Comparison of ENCODE assay signal across 10 cellular contexts in genomic region chr12:93536766-93537515, GRCh38. TPM values are rescaled to one million over a fixed set of nuclear protein-coding genes. Genes with fewer than 3 reads are reported as not detected.
DNase-seq lines count a peak whose midpoint lies in the region; ATAC-seq, FAIRE-seq and TF ChIP-seq lines count a peak whose summit lies in the region.
"Had no signal": no experiment of that assay in that cellular context is flagged by ENCODE, and none has a peak within 500 bp of the region (broad histone marks: within the 10 kb centered on the region; RNA-seq: fewer than 3 reads in every experiment).

No MANE protein-coding gene starts in this region.

- no peak for FAIRE-seq in HepG2 (lab: Jason Lieb, UNC)
- FAIRE-seq: RCC 7860 had no signal

- H3K27me3 Mint-ChIP-seq in brain = no peaks in the 10 kb centered on the region

- no peak overlapping the region for H3K4me3 ChIP-seq in lower leg skin (ENCODE audit: low read depth, poor library complexity, severe bottlenecking)
- H3K4me3 ChIP-seq in HepG2 (replicated peaks in 1 of 3; ENCODE audit: insufficient read depth in 1 of 3, low read depth in 2 of 3, low read length in 3 of 3) = no peak overlapping the region
- H3K4me3 ChIP-seq: suprapubic skin had no signal

- H3K4me1 ChIP-seq in HepG2 (ENCODE audit: insufficient read depth, low read length) = peaks cover 8% of the 10 kb centered on the region
- H3K4me1 ChIP-seq: suprapubic skin had no signal

- H4K20me1 ChIP-seq in HepG2 (ENCODE audit: insufficient read depth, low read length) = no peaks in the 10 kb centered on the region

- H3K4me2 ChIP-seq in HepG2 (ENCODE audit: low read depth, low read length) = no peak overlapping the region

- no peaks in the 10 kb centered on the region for H3K36me3 ChIP-seq in HepG2 (replicated peaks in 1 of 2; ENCODE audit: control insufficient read depth in 1 of 2, insufficient read depth in 2 of 2, low read length in 2 of 2)
- H3K36me3 ChIP-seq: suprapubic skin had no signal

- TF ChIP-seq EP300 in HepG2 (IDR thresholded peaks at IDR 0.05; ENCODE audit: low read depth in 2 of 2, low read length in 2 of 2) = no peak
- TF ChIP-seq EP300 in HepG2 (CRISPR knock-in tag; IDR thresholded peaks at IDR 0.05; ENCODE audit: borderline replicate concordance) = no peak

- intact Hi-C loops in lower leg skin (cut with DNase I; ENCODE audit: low total_unique reads) (no loop called here), HepG2 (cut with micrococcal nuclease; ENCODE audit: unreplicated experiment) (no loop called here)

- in situ Hi-C loops in HepG2 (cut with HindIII; ENCODE audit: extremely low pct_ligation_motif_present, low pct_unique_long_range_greater_than_20kb) = no loop called here
- in situ Hi-C loops in KBM-7 (cut with MboI; ENCODE audit: low pct_unique_long_range_greater_than_20kb, low sequenced_read_pairs) = no loop called here

- H3K27ac ChIP-seq in HepG2 (ENCODE audit: extremely low read length, insufficient read depth, low read length) = no peak overlapping the region
- H3K27ac ChIP-seq: suprapubic skin had no signal

- no peaks in the 10 kb centered on the region for H3K36me3 Mint-ChIP-seq in brain

- peaks cover 16% of the 10 kb centered on the region for H3K4me1 Mint-ChIP-seq in brain

- peak overlapping the region in 2 of 5 experiments; percentile 5 to 33 for H3K4me3 Mint-ChIP-seq in brain

- H3K9me3 ChIP-seq in HepG2 (ENCODE audit: low read length) = no peaks in the 10 kb centered on the region
- H3K9me3 ChIP-seq: suprapubic skin had no signal

- CTCF ChIA-PET in HepG2 (lab: Yijun Ruan, JAX; ENCODE audit: low intra/inter-chr PET ratio, low total read pairs) = no interaction called here

- POLR2A ChIA-PET in HepG2 (lab: Yijun Ruan, JAX) = no interaction called here

- peak overlapping the region; percentile 6 to 82 (median 74) for H3K27ac Mint-ChIP-seq in brain

- TF ChIP-seq RAD21 in HepG2 (CRISPR knock-in tag; IDR thresholded peaks at IDR 0.05) = no peak

- no peak overlapping the region for H3K9ac ChIP-seq in HepG2 (ENCODE audit: insufficient read depth, low read depth, low read length)

- H3K79me2 ChIP-seq in HepG2 (ENCODE audit: insufficient read depth, low read length) = no peaks in the 10 kb centered on the region

- peaks cover 0 to 2% (median 0%) of the 10 kb centered on the region in 5 experiments for H3K9me3 Mint-ChIP-seq in brain

- WGBS in lower leg skin, 2 donors = 45 to 51% methylated on average over 5 of the region's 5 CpGs
- 38% methylated on average over 5 of the region's 5 CpGs for WGBS in HepG2 (ENCODE audit: low lambda C conversion rate)

- ATAC-seq in GM19025 (IDR thresholded peaks at IDR 0.05; ENCODE audit: low read depth, unreplicated experiment) (peak; percentile 64), HG02973 (IDR thresholded peaks at IDR 0.05; ENCODE audit: unreplicated experiment) (peak; percentile 75), HepG2 (no peak)

- TF ChIP-seq CTCF in brain (conservative IDR thresholded peaks at IDR 0.05) = no peak
- no peak for TF ChIP-seq CTCF in lower leg skin (IDR thresholded peaks at IDR 0.05)
- no peak for TF ChIP-seq CTCF in HepG2 (CRISPR knock-in tag; IDR thresholded peaks at IDR 0.05)

- BruUV-seq in HepG2 (replicated peaks; lab: Mats Ljungman, UMichigan) = no TSS peak

- peaks cover 0 to 3% of the 10 kb centered on the region in 2 experiments; a peak in 1 of 5 replicates for H3K27me3 ChIP-seq in HepG2 (ENCODE audit: control insufficient read depth in 1 of 2, insufficient read depth in 2 of 2, low read length in 2 of 2)
- H3K27me3 ChIP-seq: suprapubic skin had no signal

- DNase-seq in AG08395 (ENCODE audit: low spot score) (peak; percentile 40), NCI-H1436 treated with DMSO at 0.1 percent for 48 hours (lab: John Stamatoyannopoulos, UW) (no peak), lower leg skin (ENCODE audit: low spot score in 2 of 2) (no peak), HepG2 (ENCODE audit: low spot score) (no peak), KBM-7 (no peak)

- no peak for TF ChIP-seq POLR2A in lower leg skin (IDR thresholded peaks at IDR 0.05)
- no peak for TF ChIP-seq POLR2A in HepG2 (IDR thresholded peaks at IDR 0.05; ENCODE audit: insufficient read depth in 1 of 2, low read depth in 2 of 2, low read length in 2 of 2)

- no peak overlapping the region for H2AFZ ChIP-seq in HepG2 (ENCODE audit: low read length)

TF ChIP-seq in HepG2, 621 proteins besides CTCF, POLR2A, EP300 and RAD21 (continues in another document):
- TF ChIP-seq HNF4A (CRISPR knock-in tag; IDR thresholded peaks at IDR 0.05) (no peak), EED (CRISPR knock-in tag; IDR thresholded peaks at IDR 0.05) (no peak), BCL3 (CRISPR knock-in tag; IDR thresholded peaks at IDR 0.05) (no peak), ZBTB39 (CRISPR knock-in tag; IDR thresholded peaks at IDR 0.05) (no peak), MLLT10 (CRISPR knock-in tag; IDR thresholded peaks at IDR 0.05) (no peak), SRY (CRISPR knock-in tag; IDR thresholded peaks at IDR 0.05) (no peak), ZSCAN22 (CRISPR knock-in tag; IDR thresholded peaks at IDR 0.05) (no peak), CCAR2 (optimal IDR thresholded peaks at IDR 0.05; ENCODE audit: low read depth, low read length) (no peak)

RNA-seq across cellular contexts. Expression of gene SOCS2, which starts 35.5 kb away (rescaled TPM):
- polyA plus RNA-seq in brain (ENCODE audit: insufficient read depth, low read depth, low replicate concordance) (2.7 TPM), HepG2 (2011; rRNA removed) (0.62 and 0.89 TPM in 2 replicates)
- total RNA-seq in lower leg skin (10 to 100 TPM in 2 of 4 donors, 1 to 10 TPM in 2; 4.2 to 14.2 (median 9.2) TPM), HepG2 (2016; rRNA removed; fragmentation: Illumina TruSeq; extraction: Trizol) (1.5 and 2.4 TPM in 2 replicates)
- 0.53 and 0.61 TPM in 2 replicates for total RNA-seq in HepG2 (2016; cell fraction: cytosol; rRNA removed; fragmentation: Illumina TruSeq; extraction: Trizol; ENCODE audit: low read depth)
- 1.4 and 1.9 TPM in 2 replicates for total RNA-seq in HepG2 (2016; cell fraction: insoluble cytoplasmic fraction; rRNA removed; fragmentation: Illumina TruSeq; extraction: Trizol)
- total RNA-seq in HepG2 (2016; cell fraction: membrane; rRNA removed; fragmentation: Illumina TruSeq; extraction: Trizol) = 1.4 and 2.1 TPM in 2 replicates
- total RNA-seq in HepG2 (2016; cell fraction: nucleus; rRNA removed; fragmentation: Illumina TruSeq; extraction: Trizol) = 3.1 and 4.0 TPM in 2 replicates
- polyA plus RNA-seq in HepG2 (2011; cell fraction: cytosol; rRNA removed) = 0.51 and 0.54 TPM in 2 replicates
- 1.6 and 1.9 TPM in 2 replicates for polyA plus RNA-seq in HepG2 (2011; cell fraction: nucleus; rRNA removed)
- 0.39 and 0.57 TPM in 2 replicates for polyA plus RNA-seq in HepG2 (2012)
- 0.50 and 0.75 TPM in 2 replicates for polyA plus RNA-seq in HepG2 (2016; cell fraction: cytosol; fragmentation: Illumina TruSeq; extraction: Trizol; ENCODE audit: low read depth)
- 2.4 and 2.5 TPM in 2 replicates for polyA plus RNA-seq in HepG2 (2016; cell fraction: insoluble cytoplasmic fraction; fragmentation: Illumina TruSeq; extraction: Trizol; ENCODE audit: low read depth)
- 2.0 and 2.7 TPM in 2 replicates for polyA plus RNA-seq in HepG2 (2016; cell fraction: membrane; fragmentation: Illumina TruSeq; extraction: Trizol; ENCODE audit: low read depth)
- polyA plus RNA-seq in HepG2 (2016; cell fraction: nucleus; fragmentation: Illumina TruSeq; extraction: Trizol; ENCODE audit: insufficient read depth, low read depth) = 4.5 and 5.6 TPM in 2 replicates
- polyA minus RNA-seq in HepG2 (2011; rRNA and poly(A)+ RNA removed; ENCODE audit: low replicate concordance) = 0.60 and 0.96 TPM in 2 replicates
- 1.2 TPM in 1 of 2 replicates, not detected in the other for polyA minus RNA-seq in HepG2 (2011; cell fraction: cytosol; rRNA and poly(A)+ RNA removed)
- 1.8 and 1.9 TPM in 2 replicates for polyA minus RNA-seq in HepG2 (2011; cell fraction: nucleus; rRNA and poly(A)+ RNA removed)
